Comparison of ENCODE assay signal across 13 cellular contexts in genomic region chr7:139647085-139647484, GRCh38.
DNase-seq lines count a peak whose midpoint lies in the region; ATAC-seq and TF ChIP-seq lines count a peak whose summit lies in the region.
"Had no signal": no experiment of that assay in that cellular context is flagged by ENCODE, and none has a peak within 500 bp of the region (broad histone marks: within the 10 kb centered on the region; RNA-seq: fewer than 3 reads in every experiment).

No MANE protein-coding gene starts in this region.

- peaks cover 51% of the 10 kb centered on the region for H3K4me1 Mint-ChIP-seq in T-helper 1 cell treated with Interleukin-12 subunit alpha and Interleukin-12 subunit beta and Interleukin-4 antibody, amounts not matched to agents 30 μg/mL and 1 μg/mL, for 36 hours (ENCODE audit: low read depth)

- H3K4me1 ChIP-seq in IMR-90 (ENCODE audit: control insufficient read depth, insufficient read depth, low read length), result peaks cover 18% of the 10 kb centered on the region

- H3K56ac ChIP-seq in IMR-90 (ENCODE audit: extremely low read depth, insufficient read depth, low read length), result no peak overlapping the region

- in situ Hi-C loops in IMR-90 (cut with MboI; ENCODE audit: low sequenced_read_pairs), result loop anchor here (10.0 kb wide), 2 partner anchors 128 to 358 kb away; partner anchors contain the start of gene HIPK2

- peaks cover 51 to 94% of the 10 kb centered on the region in 2 experiments for H3K79me1 ChIP-seq in IMR-90 (ENCODE audit: low read depth in 1 of 2, low read length in 2 of 2)

- ATAC-seq in IMR-90 (ENCODE audit: low read depth) (no peak), HG02678 (IDR thresholded peaks at IDR 0.05; ENCODE audit: unreplicated experiment) (no peak), HG02870 (IDR thresholded peaks at IDR 0.05; ENCODE audit: unreplicated experiment) (no peak)
- ATAC-seq: HCT116 had no signal

- H2BK5ac ChIP-seq in IMR-90 (ENCODE audit: low read depth, low read length, poor library complexity, severe bottlenecking), result no peak overlapping the region

- H3K36me3 Mint-ChIP-seq in T-helper 1 cell treated with Interleukin-12 subunit alpha and Interleukin-12 subunit beta and Interleukin-4 antibody, amounts not matched to agents 30 μg/mL and 1 μg/mL, for 36 hours (ENCODE audit: low read depth), result peaks cover 4% of the 10 kb centered on the region

- intact Hi-C loops in IMR-90 (cut with micrococcal nuclease), result no loop called here

- H2BK20ac ChIP-seq in IMR-90 (ENCODE audit: low read depth, low read length), result no peak overlapping the region; the same call in 1 of the 2 replicates

- H3K9me3 ChIP-seq in IMR-90 (ENCODE audit: control insufficient read depth, insufficient read depth, low read length), result no peaks in the 10 kb centered on the region

- peaks cover 26% of the 10 kb centered on the region for H3K9me1 ChIP-seq in IMR-90 (ENCODE audit: insufficient read depth, low read length)

- dilution Hi-C loops in IMR-90 (cut with HindIII; ENCODE audit: low sequenced_read_pairs, unreplicated experiment), result no loop called here

- DNase-seq in T-helper 1 cell (no peak), IMR-90 (no peak), caudate nucleus (lab: John Stamatoyannopoulos, UW) (no peak), pons (ENCODE audit: low spot score) (peak; percentile 70), cerebellar nuclear complex (lab: John Stamatoyannopoulos, UW) (no peak)
- DNase-seq: 8988T; NCI-H526 treated with DMSO at 0.1 percent for 48 hours; stimulated activated CD8-positive, alpha-beta memory T cell treated with anti-CD3 and anti-CD28 coated beads, Interleukin-4, amount 100 ng/mL, for 48 hours had no signal

- H3K4me3 Mint-ChIP-seq in T-helper 1 cell treated with Interleukin-12 subunit alpha and Interleukin-12 subunit beta and Interleukin-4 antibody, amounts not matched to agents 30 μg/mL and 1 μg/mL, for 36 hours, result no peak overlapping the region

- TF ChIP-seq CTCF in IMR-90 (conservative IDR thresholded peaks at IDR 0.05; ENCODE audit: low read depth, low read length), result no peak

- H3K23ac ChIP-seq in IMR-90 (ENCODE audit: low read depth, low read length), result peak overlapping the region; percentile 72

- POLR2A ChIA-PET in IMR-90 (lab: Charles Lee; ENCODE audit: unreplicated experiment), result interaction anchor here (0.9 to 1.0 kb wide), 2 partner anchors 15 to 34 kb away, joined by 3 to 4 read pairs; no protein-coding TSS in a partner anchor

- peak overlapping the region; percentile 32 for H3K27ac Mint-ChIP-seq in T-helper 1 cell treated with Interleukin-12 subunit alpha and Interleukin-12 subunit beta and Interleukin-4 antibody, amounts not matched to agents 30 μg/mL and 1 μg/mL, for 36 hours

- no peak overlapping the region for H3K18ac ChIP-seq in IMR-90 (ENCODE audit: low read depth, low read length)

- no peaks in the 10 kb centered on the region for H3K27me3 Mint-ChIP-seq in T-helper 1 cell treated with Interleukin-12 subunit alpha and Interleukin-12 subunit beta and Interleukin-4 antibody, amounts not matched to agents 30 μg/mL and 1 μg/mL, for 36 hours (ENCODE audit: low read depth)

- no peak overlapping the region; the same call in 2 of the 3 replicates for H2BK15ac ChIP-seq in IMR-90 (ENCODE audit: low read depth, low read length)

- H3K27ac ChIP-seq in IMR-90 (ENCODE audit: insufficient read depth, low read length) (no peak overlapping the region), caudate nucleus (ENCODE audit: low read depth, low read length) (peak overlapping the region; percentile 49)
- H3K27ac ChIP-seq: skin epidermis had no signal

- no peak overlapping the region for H2AK9ac ChIP-seq in IMR-90 (replicated peaks; ENCODE audit: low read depth, low read length, poor library complexity)

- no peaks in the 10 kb centered on the region for H3K27me3 ChIP-seq in IMR-90 (ENCODE audit: control insufficient read depth, insufficient read depth, low read length)

- no TSS peak for BruUV-seq in IMR-90 (replicated peaks; lab: Mats Ljungman, UMichigan)

- peak overlapping the region; percentile 37; the same call in 1 of the 2 replicates for H3K4ac ChIP-seq in IMR-90 (ENCODE audit: low read depth, low read length)

- H3K9me3 Mint-ChIP-seq in T-helper 1 cell treated with Interleukin-12 subunit alpha and Interleukin-12 subunit beta and Interleukin-4 antibody, amounts not matched to agents 30 μg/mL and 1 μg/mL, for 36 hours, result no peaks in the 10 kb centered on the region

- TF ChIP-seq RAD21 in IMR-90 (IDR thresholded peaks at IDR 0.05; ENCODE audit: low read length), result no peak

- no CpG with 5 or more reads among the region's 4 CpGs for WGBS in IMR-90 (ENCODE audit: extremely low coverage in 2 of 2, insufficient read length in 1 of 2), 2 experiments

- 0 out of 2 replicates have a peak overlapping the region, but pooled peaks have one; percentile 73 for H3K14ac ChIP-seq in IMR-90 (replicated peaks; ENCODE audit: low read depth, low read length)

- H4K20me1 ChIP-seq in IMR-90 (ENCODE audit: insufficient read depth, low read length), result peaks cover 75% of the 10 kb centered on the region

- H3K36me3 ChIP-seq in IMR-90 (ENCODE audit: control insufficient read depth, insufficient read depth, low read length), result peaks cover 42% of the 10 kb centered on the region

- TF ChIP-seq POLR2A in IMR-90 (IDR thresholded peaks at IDR 0.05; ENCODE audit: low read depth, low read length), result no peak

- no peak overlapping the region for H3K9ac ChIP-seq in IMR-90 (ENCODE audit: low read depth, low read length)

- H2AFZ ChIP-seq in IMR-90 (replicated peaks; ENCODE audit: low read length, poor library complexity), result no peak overlapping the region

- CTCF ChIA-PET in IMR-90 (lab: Yijun Ruan, JAX), result interaction anchor here (0.6 to 2.5 kb wide), 9 partner anchors 15 to 359 kb away, joined by 3 to 17 read pairs (median 3); no protein-coding TSS in a partner anchor

- peak overlapping the region in 1 of 2 experiments; percentile 12; a peak in 1 of 4 replicates for H4K8ac ChIP-seq in IMR-90 (ENCODE audit: low read depth in 2 of 2, low read length in 2 of 2)

- peak overlapping the region; percentile 72 for H2AK5ac ChIP-seq in IMR-90 (ENCODE audit: low read depth, low read length)

- H4K5ac ChIP-seq in IMR-90 (ENCODE audit: low read depth, low read length), result no peak overlapping the region

- no peak overlapping the region for H3K4me3 ChIP-seq in IMR-90 (ENCODE audit: insufficient read depth, low read depth, low read length)
- H3K4me3 ChIP-seq: skin epidermis had no signal

- H4K91ac ChIP-seq in IMR-90 (ENCODE audit: insufficient read depth, low read depth, low read length), result no peak overlapping the region

- 0 out of 2 replicates have a peak overlapping the region, but pooled peaks have one; percentile 19 for H2BK120ac ChIP-seq in IMR-90 (ENCODE audit: low read depth, low read length)

- H3K4me2 ChIP-seq in IMR-90 (ENCODE audit: low read depth, low read length), result no peak overlapping the region

TF ChIP-seq in IMR-90, 13 proteins besides CTCF, POLR2A, EP300 and RAD21:
- no peak for TF ChIP-seq CEBPB (IDR thresholded peaks at IDR 0.05; ENCODE audit: low read depth, low read length)
- TF ChIP-seq FOS (IDR thresholded peaks at IDR 0.05; ENCODE audit: low read depth, low read length), result no peak
- no peak for TF ChIP-seq BHLHE40 (IDR thresholded peaks at IDR 0.05; ENCODE audit: low read depth, low read length)
- no peak for TF ChIP-seq RCOR1 (IDR thresholded peaks at IDR 0.05; ENCODE audit: insufficient replicate concordance, low read length)
- TF ChIP-seq RFX5 (IDR thresholded peaks at IDR 0.05; ENCODE audit: low read depth, low read length), result no peak
- no peak for TF ChIP-seq MAFK (IDR thresholded peaks at IDR 0.05; ENCODE audit: low read depth, low read length)
- TF ChIP-seq, protein P1, sequence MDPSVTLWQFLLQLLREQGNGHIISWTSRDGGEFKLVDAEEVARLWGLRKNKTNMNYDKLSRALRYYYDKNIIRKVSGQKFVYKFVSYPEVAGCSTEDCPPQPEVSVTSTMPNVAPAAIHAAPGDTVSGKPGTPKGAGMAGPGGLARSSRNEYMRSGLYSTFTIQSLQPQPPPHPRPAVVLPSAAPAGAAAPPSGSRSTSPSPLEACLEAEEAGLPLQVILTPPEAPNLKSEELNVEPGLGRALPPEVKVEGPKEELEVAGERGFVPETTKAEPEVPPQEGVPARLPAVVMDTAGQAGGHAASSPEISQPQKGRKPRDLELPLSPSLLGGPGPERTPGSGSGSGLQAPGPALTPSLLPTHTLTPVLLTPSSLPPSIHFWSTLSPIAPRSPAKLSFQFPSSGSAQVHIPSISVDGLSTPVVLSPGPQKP (IDR thresholded peaks at IDR 0.05; ENCODE audit: borderline replicate concordance, low read depth, low read length), result no peak
- TF ChIP-seq USF2 (IDR thresholded peaks at IDR 0.05; ENCODE audit: low read depth, low read length), result no peak
- no peak for TF ChIP-seq MXI1 (IDR thresholded peaks at IDR 0.05; ENCODE audit: borderline replicate concordance, low read depth, low read length)
- no peak for TF ChIP-seq CHD1 (IDR thresholded peaks at IDR 0.05; ENCODE audit: low read depth, low read length)
- no peak for TF ChIP-seq MAZ (IDR thresholded peaks at IDR 0.05; ENCODE audit: borderline replicate concordance, low read depth, low read length)
- TF ChIP-seq NFE2L2 (IDR thresholded peaks at IDR 0.05; ENCODE audit: low read depth, low read length), result no peak
- no peak for TF ChIP-seq SMC3 (IDR thresholded peaks at IDR 0.05; ENCODE audit: low read depth, low read length)
